ENCODE assay signal across 32 cellular contexts in genomic region chr3:195236801-195237570, GRCh38. TPM values are rescaled to one million over a fixed set of nuclear protein-coding genes. Genes with fewer than 3 reads are reported as not detected.
A peak's percentile ranks its signal among the peaks of the same experiment; 100 is the strongest.
DNase-seq lines count a peak whose midpoint lies in the region; ATAC-seq and TF ChIP-seq lines count a peak whose summit lies in the region.
"Had no signal": no experiment of that assay in that cellular context is flagged by ENCODE, and none has a peak within 500 bp of the region (broad histone marks: within the 10 kb centered on the region; RNA-seq: fewer than 3 reads in every experiment).

No MANE protein-coding gene starts in this region.

- no peak for ATAC-seq in activated naive CD4-positive, alpha-beta T cell treated with anti-CD3 and anti-CD28 coated beads, Interleukin-2, amount 50 U/mL, for 72 hours
- ATAC-seq: A549; activated CD8-positive, alpha-beta T cell treated with anti-CD3 and anti-CD28 coated beads for 36 hours; natural killer cell had no signal

- no peak overlapping the region for H3K4me2 ChIP-seq in parathyroid adenoma (ENCODE audit: low read length)
- H3K4me2 ChIP-seq: A549 had no signal

- no peaks in the 10 kb centered on the region for H3K36me3 ChIP-seq in parathyroid adenoma (ENCODE audit: control insufficient read depth, insufficient read depth, low read length)
- H3K36me3 ChIP-seq: brain microvascular endothelial cell, SJCRH30, thoracic aorta had no signal

- no peak overlapping the region for H2AFZ ChIP-seq in parathyroid adenoma

- H3K79me2 ChIP-seq in parathyroid adenoma: peaks cover 8% of the 10 kb centered on the region

- peak overlapping the region in 1 of 2 donors; percentile 55 for H3K27ac Mint-ChIP-seq in activated naive CD4-positive, alpha-beta T cell treated with anti-CD3 and anti-CD28 coated beads, Interleukin-2, amount 50 U/mL, for 72 hours
- H3K27ac Mint-ChIP-seq: activated CD8-positive, alpha-beta T cell treated with anti-CD3 and anti-CD28 coated beads for 36 hours had no signal

- H3K9ac ChIP-seq in parathyroid adenoma: no peak overlapping the region

- TF ChIP-seq CTCF in coronary artery (IDR thresholded peaks at IDR 0.05): no peak
- no peak for TF ChIP-seq CTCF in parathyroid adenoma (IDR thresholded peaks at IDR 0.05)

- peaks cover 12 to 28% of the 10 kb centered on the region in 2 donors for H3K36me3 Mint-ChIP-seq in activated naive CD4-positive, alpha-beta T cell treated with anti-CD3 and anti-CD28 coated beads, Interleukin-2, amount 50 U/mL, for 72 hours
- H3K36me3 Mint-ChIP-seq: natural killer cell had no signal

- peaks cover 26% of the 10 kb centered on the region for H3K4me1 ChIP-seq in parathyroid adenoma
- H3K4me1 ChIP-seq: A549, SJCRH30 had no signal

- peaks cover 1 to 12% of the 10 kb centered on the region in 2 donors for H3K9me3 Mint-ChIP-seq in activated naive CD4-positive, alpha-beta T cell treated with anti-CD3 and anti-CD28 coated beads, Interleukin-2, amount 50 U/mL, for 72 hours
- H3K9me3 Mint-ChIP-seq: natural killer cell had no signal

- no peak overlapping the region for H3K27ac ChIP-seq in coronary artery
- H3K27ac ChIP-seq in parathyroid adenoma: peak overlapping the region; percentile 66
- H3K27ac ChIP-seq: A549, brain microvascular endothelial cell, SJCRH30, thoracic aorta had no signal

- H3K4me3 ChIP-seq in coronary artery: no peak overlapping the region
- H3K4me3 ChIP-seq in parathyroid adenoma (ENCODE audit: low read depth, low read length): no peak overlapping the region
- H3K4me3 ChIP-seq: A549, lung, SJCRH30, thoracic aorta had no signal

- H3K27me3 ChIP-seq in parathyroid adenoma (ENCODE audit: control insufficient read depth, insufficient read depth, low read length): no peaks in the 10 kb centered on the region
- H3K27me3 ChIP-seq: brain microvascular endothelial cell, SJCRH30 had no signal

- DNase-seq in activated naive CD4-positive, alpha-beta T cell treated with anti-CD3 and anti-CD28 coated beads, Interleukin-2, amount 50 U/mL, for 16 hours: peak; percentile 2
- no peak for DNase-seq in activated naive CD4-positive, alpha-beta T cell treated with anti-CD3 and anti-CD28 coated beads, Interleukin-2, amount 50 U/mL, for 72 hours (ENCODE audit: low spot score in 2 of 2)
- DNase-seq in coronary artery (ENCODE audit: low spot score) (peak; percentile 57), ureter (ENCODE audit: low spot score) (peak; percentile 30), NCI-H2227 (lab: John Stamatoyannopoulos, UW; ENCODE audit: unreplicated experiment) (no peak), NCI-H1436 treated with DMSO at 0.1 percent for 48 hours (lab: John Stamatoyannopoulos, UW) (no peak), DMS79 (lab: John Stamatoyannopoulos, UW) (no peak)
- DNase-seq: activated CD4-positive, CD25-positive, alpha-beta regulatory T cell treated with anti-CD3 and anti-CD28 coated beads, Interleukin-2, amount 50 U/mL, for 72 hours; activated CD8-positive, alpha-beta T cell treated with anti-CD3 and anti-CD28 coated beads for 36 hours; activated naive CD4-positive, alpha-beta T cell; activated T-cell treated with anti-CD3 and anti-CD28 coated beads, Interleukin-2, amount 50 U/mL, for 1 hour; AML-193; amniotic stem cell; brain microvascular endothelial cell; CD8-positive, alpha-beta memory T cell; effector CD8-positive, alpha-beta T cell; erythroblast; GOT3; IMR-90; NCI-H1092 treated with DMSO at 0.1 percent for 48 hours; NCI-H2029 treated with DMSO at 0.1 percent for 48 hours; NCI-H2227 treated with DMSO at 0.1 percent for 48 hours; NCI-H69; SJCRH30; stimulated activated CD4-positive, alpha-beta T cell treated with anti-CD3 and anti-CD28 coated beads, Interleukin-12 subunit alpha, Interleukin-12 subunit beta, amount 100 ng/mL, for 4 hours; stimulated activated CD4-positive, alpha-beta T cell treated with anti-CD3 and anti-CD28 coated beads, Interleukin-4, amount 100 ng/mL, for 24 hours; stimulated activated naive CD4-positive, alpha-beta T cell treated with Interleukin-2 at 50 U/mL for 16 hours had no signal

- no peaks in the 10 kb centered on the region for H3K9me3 ChIP-seq in parathyroid adenoma (ENCODE audit: control insufficient read depth, low read length)
- H3K9me3 ChIP-seq: A549, SJCRH30, thoracic aorta had no signal

RNA-seq across cellular contexts. Expression of gene XXYLT1, which starts 34.0 kb away (rescaled TPM):
- total RNA-seq in activated naive CD4-positive, alpha-beta T cell treated with anti-CD3 and anti-CD28 coated beads, Interleukin-2, amount 50 U/mL, for 72 hours: 1 to 10 TPM; 3.4 to 6.1 TPM
- total RNA-seq in ureter: 19.7 TPM

Comparison
In these comparisons a context has a peak if more than half of its experiments do, and no peak if none do; other contexts are left out.
1. DNase-seq: peak in activated naive CD4-positive, alpha-beta T cell treated with anti-CD3 and anti-CD28 coated beads, Interleukin-2, amount 50 U/mL, for 16 hours (single experiment), coronary artery (single experiment) and ureter (single experiment); none in activated naive CD4-positive, alpha-beta T cell treated with anti-CD3 and anti-CD28 coated beads, Interleukin-2, amount 50 U/mL, for 72 hours (0 of 2), NCI-H2227 (single experiment), NCI-H1436 treated with DMSO at 0.1 percent for 48 hours (single experiment) and DMS79 (single experiment).